Comparison of ENCODE assay signal across 16 cellular contexts in the genomic region with DNA sequence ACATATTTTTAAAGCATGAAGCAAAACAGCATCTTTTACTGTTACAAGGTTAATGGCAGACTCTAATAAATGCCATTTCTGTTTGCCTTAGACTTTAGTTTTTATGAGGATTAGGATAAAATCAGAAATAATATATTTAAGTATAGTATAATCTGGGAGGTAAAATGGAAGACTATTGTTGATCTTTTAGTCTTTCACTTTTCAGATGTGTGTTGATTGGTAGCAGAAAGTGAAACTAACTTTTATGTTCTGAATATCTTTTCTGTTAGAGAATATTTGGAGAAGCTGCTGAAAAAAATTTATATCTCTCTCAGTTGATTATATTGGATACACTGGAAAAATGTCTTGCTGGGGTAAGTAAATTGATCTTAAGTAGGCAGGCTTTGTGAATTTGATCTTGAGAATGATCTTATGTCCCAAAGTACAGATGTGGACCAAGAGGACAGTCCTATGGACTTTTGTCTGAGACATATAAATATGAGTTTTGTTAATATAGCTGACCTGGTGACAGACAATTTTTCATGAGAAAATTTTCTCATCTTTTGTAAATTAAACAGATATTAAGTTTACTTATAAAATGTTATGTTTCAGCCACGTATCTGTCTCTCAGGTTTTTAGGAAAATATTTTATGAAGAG.
DNase-seq lines count a peak whose midpoint lies in the region; ATAC-seq, FAIRE-seq and TF ChIP-seq lines count a peak whose summit lies in the region.
"Had no signal": no experiment of that assay in that cellular context is flagged by ENCODE, and none has a peak within 500 bp of the region (broad histone marks: within the 10 kb centered on the region; RNA-seq: fewer than 3 reads in every experiment).

No MANE protein-coding gene starts in this region.

- H3K4me3 ChIP-seq in GM12878, result no peak overlapping the region
- H3K4me3 ChIP-seq: testis had no signal

- H3K36me3 ChIP-seq in KOPT-K1 (ENCODE audit: insufficient read depth, low read length) (peaks cover 10% of the 10 kb centered on the region; the same call in 1 of the 2 replicates), GM12878 (ENCODE audit: control insufficient read depth in 2 of 2, insufficient read depth in 2 of 2, low read length in 1 of 2) (peaks cover 0 to 4% of the 10 kb centered on the region in 2 experiments; a peak in 2 of 4 replicates)

- H2AFZ ChIP-seq in GM12878 (ENCODE audit: control insufficient read depth, low read depth, low read length), result peak overlapping the region; percentile 29

- SMC1A ChIA-PET in GM12878 (lab: Charles Lee; ENCODE audit: uncharacterized antibody, unreplicated experiment), result interaction anchor here (1.2 kb wide), 1 partner anchor 187 kb away, joined by 4 read pairs; no protein-coding TSS in a partner anchor

- intact Hi-C loops in activated CD4-positive, alpha-beta T cell treated with anti-CD3 and anti-CD28 coated beads for 36 hours (cut with DNase I, micrococcal nuclease), result no loop called here
- intact Hi-C loops in GM12878 (cut with micrococcal nuclease; ENCODE audit: unreplicated experiment), result no loop called here
- intact Hi-C loops in natural killer cell (cut with micrococcal nuclease), result no loop called here

- H3K36me3 Mint-ChIP-seq in activated CD4-positive, alpha-beta T cell treated with anti-CD3 and anti-CD28 coated beads for 36 hours (ENCODE audit: low read depth), result peaks cover 19% of the 10 kb centered on the region
- no peaks in the 10 kb centered on the region for H3K36me3 Mint-ChIP-seq in natural killer cell

- RAD21 ChIA-PET in GM12878 (lab: Charles Lee; ENCODE audit: unreplicated experiment), result interaction anchor here (1.1 kb wide), 1 partner anchor 93 kb away, joined by 3 read pairs; no protein-coding TSS in a partner anchor

- H3K27ac Mint-ChIP-seq in activated CD4-positive, alpha-beta T cell treated with anti-CD3 and anti-CD28 coated beads for 36 hours, result peak overlapping the region; percentile 4
- H3K27ac Mint-ChIP-seq in natural killer cell, result peak overlapping the region; percentile 91 to 96

- no peak overlapping the region for H3K9ac ChIP-seq in GM12878 (ENCODE audit: control insufficient read depth, insufficient read depth, low read length)

- no peak for TF ChIP-seq RAD21 in GM12878 (IDR thresholded peaks at IDR 0.05; ENCODE audit: insufficient read depth, low read depth, low read length)

- peak; percentile 61 for FAIRE-seq in GM12878 (lab: Jason Lieb, UNC)

- H3K9me3 ChIP-seq in KOPT-K1 (ENCODE audit: insufficient read depth, low read length, poor library complexity, severe bottlenecking) (no peaks in the 10 kb centered on the region), GM12878 (replicated peaks; ENCODE audit: control insufficient read depth, insufficient read depth, low read length) (no peaks in the 10 kb centered on the region)
- H3K9me3 ChIP-seq: testis had no signal

- H3K27me3 ChIP-seq in GM12878 (replicated peaks in 1 of 2; ENCODE audit: control insufficient read depth in 2 of 2, insufficient read depth in 2 of 2, low read length in 1 of 2), result no peaks in the 10 kb centered on the region
- H3K27me3 ChIP-seq: testis had no signal

- DNase-seq in activated CD4-positive, alpha-beta T cell treated with anti-CD3 and anti-CD28 coated beads for 36 hours, result no peak
- DNase-seq in activated CD4-positive, alpha-beta T cell treated with anti-CD3 and anti-CD28 coated beads for 1 hour, result no peak
- DNase-seq in GM12878 (ENCODE audit: low read depth, low spot score) (no peak), natural killer cell (no peak), NK-92 (lab: John Stamatoyannopoulos, UW; ENCODE audit: unreplicated experiment) (no peak), GOT3 (lab: John Stamatoyannopoulos, UW) (no peak)
- DNase-seq: 8988T; activated CD4-positive, CD25-positive, alpha-beta regulatory T cell treated with anti-CD3 and anti-CD28 coated beads, Interleukin-2, amount 50 U/mL, for 72 hours; Calu3; NCI-H1105 treated with DMSO at 0.1 percent for 48 hours; PC-3; posterior cingulate gyrus; stimulated activated CD4-positive, alpha-beta T cell treated with anti-CD3 and anti-CD28 coated beads, Interleukin-12 subunit alpha, Interleukin-12 subunit beta, amount 100 ng/mL, for 4 hours; testis had no signal

- no peak for TF ChIP-seq POLR2A in GM12878 (IDR thresholded peaks at IDR 0.05; ENCODE audit: low read depth, low read length)

- 4% methylated on average over 1 of the region's 1 CpG for WGBS in GM12878 (ENCODE audit: insufficient coverage, insufficient replicate concordance, low lambda C conversion rate, missing lambda C conversion rate)

- CTCF ChIA-PET in activated CD4-positive, alpha-beta T cell treated with anti-CD3 and anti-CD28 coated beads for 36 hours (lab: Charles Lee), result interaction anchor here (1.2 kb wide), 1 partner anchor 57 kb away, joined by 3 read pairs; no protein-coding TSS in a partner anchor
- CTCF ChIA-PET in GM12878 (lab: Yijun Ruan, JAX), result no interaction called here

- POLR2A ChIA-PET in activated CD4-positive, alpha-beta T cell treated with anti-CD3 and anti-CD28 coated beads for 36 hours (lab: Charles Lee), result no interaction called here
- POLR2A ChIA-PET in GM12878 (lab: Charles Lee), result no interaction called here

- no TSS peak for BruUV-seq in GM12878 (replicated peaks; lab: Mats Ljungman, UMichigan)

- no peak for TF ChIP-seq CTCF in GM12878 (IDR thresholded peaks at IDR 0.05 in 2 of 3, conservative IDR thresholded peaks at IDR 0.05 in 1 of 3; ENCODE audit: control insufficient read depth in 2 of 3, extremely low read depth in 1 of 3, insufficient read depth in 1 of 3, low read depth in 3 of 3, low read length in 3 of 3)
- no peak for TF ChIP-seq CTCF in natural killer cell (IDR thresholded peaks at IDR 0.05)

- H3K27me3 Mint-ChIP-seq in activated CD4-positive, alpha-beta T cell treated with anti-CD3 and anti-CD28 coated beads for 36 hours, result no peaks in the 10 kb centered on the region
- no peaks in the 10 kb centered on the region for H3K27me3 Mint-ChIP-seq in natural killer cell (ENCODE audit: low read depth in 2 of 2)

- H3K27ac ChIP-seq in KOPT-K1 (ENCODE audit: low read depth, low read length, poor library complexity, severe bottlenecking), result peak overlapping the region; percentile 61
- no peak overlapping the region; the same call in 1 of the 2 replicates for H3K27ac ChIP-seq in GM12878 (ENCODE audit: control insufficient read depth, insufficient read depth)
- H3K27ac ChIP-seq: testis had no signal

- H3K9me3 Mint-ChIP-seq in activated CD4-positive, alpha-beta T cell treated with anti-CD3 and anti-CD28 coated beads for 36 hours (ENCODE audit: low read depth), result no peaks in the 10 kb centered on the region
- H3K9me3 Mint-ChIP-seq in natural killer cell, result no peaks in the 10 kb centered on the region

- ATAC-seq in activated CD4-positive, alpha-beta T cell treated with anti-CD3 and anti-CD28 coated beads for 36 hours, result peak; percentile 58
- ATAC-seq in GM12878 (peak; percentile 61), natural killer cell (peak; percentile 75 to 87 (median 81)), GM19035 (IDR thresholded peaks at IDR 0.05; ENCODE audit: unreplicated experiment) (no peak)
- ATAC-seq: PC-3 had no signal

- in situ Hi-C loops in GM12878 (cut with MboI), result no loop called here

- no peak for TF ChIP-seq EP300 in GM12878 (IDR thresholded peaks at IDR 0.05; ENCODE audit: borderline replicate concordance in 1 of 2, control insufficient read depth in 1 of 2, low read depth in 2 of 2, low read length in 2 of 2)

- peaks cover 8% of the 10 kb centered on the region for H3K4me1 Mint-ChIP-seq in activated CD4-positive, alpha-beta T cell treated with anti-CD3 and anti-CD28 coated beads for 36 hours
- peaks cover 12 to 21% of the 10 kb centered on the region in 2 donors for H3K4me1 Mint-ChIP-seq in natural killer cell

- H3K4me2 ChIP-seq in GM12878 (ENCODE audit: control insufficient read depth, insufficient read depth), result peak overlapping the region; percentile 38; the same call in 1 of the 2 replicates

- peak overlapping the region; percentile 40 for H3K4me3 Mint-ChIP-seq in activated CD4-positive, alpha-beta T cell treated with anti-CD3 and anti-CD28 coated beads for 36 hours
- peak overlapping the region; percentile 94 for H3K4me3 Mint-ChIP-seq in natural killer cell

- H3K4me1 ChIP-seq in GM12878 (ENCODE audit: control insufficient read depth, insufficient read depth, low read length), result no peaks in the 10 kb centered on the region
- H3K4me1 ChIP-seq: testis had no signal

- H4K20me1 ChIP-seq in GM12878 (ENCODE audit: control insufficient read depth, insufficient read depth), result no peaks in the 10 kb centered on the region

- no peaks in the 10 kb centered on the region for H3K79me2 ChIP-seq in GM12878 (ENCODE audit: control insufficient read depth, insufficient read depth, low read length)

TF ChIP-seq in GM12878, 131 proteins besides CTCF, POLR2A, EP300 and RAD21 (continues in another document):
- TF ChIP-seq, protein P1, sequence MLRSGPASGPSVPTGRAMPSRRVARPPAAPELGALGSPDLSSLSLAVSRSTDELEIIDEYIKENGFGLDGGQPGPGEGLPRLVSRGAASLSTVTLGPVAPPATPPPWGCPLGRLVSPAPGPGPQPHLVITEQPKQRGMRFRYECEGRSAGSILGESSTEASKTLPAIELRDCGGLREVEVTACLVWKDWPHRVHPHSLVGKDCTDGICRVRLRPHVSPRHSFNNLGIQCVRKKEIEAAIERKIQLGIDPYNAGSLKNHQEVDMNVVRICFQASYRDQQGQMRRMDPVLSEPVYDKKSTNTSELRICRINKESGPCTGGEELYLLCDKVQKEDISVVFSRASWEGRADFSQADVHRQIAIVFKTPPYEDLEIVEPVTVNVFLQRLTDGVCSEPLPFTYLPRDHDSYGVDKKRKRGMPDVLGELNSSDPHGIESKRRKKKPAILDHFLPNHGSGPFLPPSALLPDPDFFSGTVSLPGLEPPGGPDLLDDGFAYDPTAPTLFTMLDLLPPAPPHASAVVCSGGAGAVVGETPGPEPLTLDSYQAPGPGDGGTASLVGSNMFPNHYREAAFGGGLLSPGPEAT (IDR thresholded peaks at IDR 0.05; ENCODE audit: low read depth), result no peak
- TF ChIP-seq, protein P2, sequence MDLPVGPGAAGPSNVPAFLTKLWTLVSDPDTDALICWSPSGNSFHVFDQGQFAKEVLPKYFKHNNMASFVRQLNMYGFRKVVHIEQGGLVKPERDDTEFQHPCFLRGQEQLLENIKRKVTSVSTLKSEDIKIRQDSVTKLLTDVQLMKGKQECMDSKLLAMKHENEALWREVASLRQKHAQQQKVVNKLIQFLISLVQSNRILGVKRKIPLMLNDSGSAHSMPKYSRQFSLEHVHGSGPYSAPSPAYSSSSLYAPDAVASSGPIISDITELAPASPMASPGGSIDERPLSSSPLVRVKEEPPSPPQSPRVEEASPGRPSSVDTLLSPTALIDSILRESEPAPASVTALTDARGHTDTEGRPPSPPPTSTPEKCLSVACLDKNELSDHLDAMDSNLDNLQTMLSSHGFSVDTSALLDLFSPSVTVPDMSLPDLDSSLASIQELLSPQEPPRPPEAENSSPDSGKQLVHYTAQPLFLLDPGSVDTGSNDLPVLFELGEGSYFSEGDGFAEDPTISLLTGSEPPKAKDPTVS (IDR thresholded peaks at IDR 0.05; ENCODE audit: low read depth, low read length), result no peak
- TF ChIP-seq NR2F1 (conservative IDR thresholded peaks at IDR 0.05), result no peak
- no peak for TF ChIP-seq BHLHE40 (IDR thresholded peaks at IDR 0.05; ENCODE audit: borderline replicate concordance in 1 of 2, low read depth in 2 of 2, low read length in 1 of 2)
- TF ChIP-seq WRNIP1 (IDR thresholded peaks at IDR 0.05; ENCODE audit: borderline replicate concordance, low read depth, low read length), result no peak
